12 cellular contexts compared by ENCODE assay signal in genomic region chr12:64344631-64345030, GRCh38. TPM values are rescaled to one million over a fixed set of nuclear protein-coding genes. Genes with fewer than 3 reads are reported as not detected.
"Had no signal": no experiment of that assay in that cellular context is flagged by ENCODE, and none has a peak within 500 bp of the region (broad histone marks: within the 10 kb centered on the region; RNA-seq: fewer than 3 reads in every experiment).

No MANE protein-coding gene starts in this region.

RNA-seq across cellular contexts. Expression of gene C12orf56, which starts 45.9 kb away (rescaled TPM):
- total RNA-seq: occipital lobe, ovary, psoas muscle, right cardiac atrium, right lobe of liver, subcutaneous adipose tissue, thoracic aorta, thyroid gland, upper lobe of left lung, ureter had no signal
- polyA plus RNA-seq: neural cell, ovary, right cardiac atrium, small intestine had no signal
